In the genomic region with DNA sequence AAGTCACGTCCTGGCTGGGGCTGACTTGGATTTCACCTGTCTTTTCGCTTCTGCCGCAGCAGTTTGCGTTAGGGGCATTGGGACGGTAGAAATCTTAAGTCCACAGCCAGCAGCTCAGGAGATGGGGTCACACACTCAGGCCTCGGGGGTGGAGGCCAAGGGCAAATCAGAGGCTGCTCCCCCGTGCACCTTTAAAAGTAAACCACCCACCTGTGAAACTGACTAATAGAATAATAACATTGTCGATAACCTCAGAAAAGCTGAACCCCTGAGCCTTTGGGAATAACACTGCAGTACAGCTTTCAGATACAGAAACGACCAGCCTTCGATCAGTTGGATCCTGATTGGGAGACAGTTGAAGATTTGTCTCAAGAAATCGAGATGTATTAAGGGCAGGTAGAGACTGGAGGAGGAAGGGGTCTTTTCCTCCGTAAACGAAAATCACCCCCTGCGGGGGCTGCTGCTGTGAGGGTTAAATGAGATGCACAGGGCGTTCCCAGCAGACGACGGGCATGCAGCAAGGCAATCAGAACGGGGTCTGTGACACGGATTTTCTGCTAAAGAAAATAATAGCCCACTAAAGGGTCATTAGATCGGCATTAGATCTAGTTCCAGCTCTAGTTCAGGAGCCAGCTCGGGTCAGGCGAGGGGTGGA, we compare ENCODE assay signal across 12 cellular contexts. TPM values are rescaled to one million over a fixed set of nuclear protein-coding genes. Genes with fewer than 3 reads are reported as not detected.
A peak's percentile ranks its signal among the peaks of the same experiment; 100 is the strongest.
DNase-seq lines count a peak whose midpoint lies in the region; ATAC-seq and TF ChIP-seq lines count a peak whose summit lies in the region.
"Had no signal": no experiment of that assay in that cellular context is flagged by ENCODE, and none has a peak within 500 bp of the region (broad histone marks: within the 10 kb centered on the region; RNA-seq: fewer than 3 reads in every experiment).

No MANE protein-coding gene starts in this region.

- intact Hi-C loops in activated CD4-positive, alpha-beta T cell treated with anti-CD3 and anti-CD28 coated beads for 36 hours (cut with DNase I, micrococcal nuclease), result loop anchor here (1.0 kb wide), 3 partner anchors 14 to 265 kb away; no protein-coding TSS in a partner anchor

- no peaks in the 10 kb centered on the region for H3K79me2 ChIP-seq in neural cell (replicated peaks; ENCODE audit: insufficient read depth, low read length)

- peaks cover 14% of the 10 kb centered on the region for H3K36me3 Mint-ChIP-seq in activated CD4-positive, alpha-beta T cell treated with anti-CD3 and anti-CD28 coated beads for 36 hours (ENCODE audit: low read depth)
- H3K36me3 Mint-ChIP-seq in central memory CD8-positive, alpha-beta T cell (ENCODE audit: insufficient read depth), result peaks cover 13% of the 10 kb centered on the region

- no peak for TF ChIP-seq CTCF in neural cell (IDR thresholded peaks at IDR 0.05; ENCODE audit: poor library complexity, severe bottlenecking)

- no peaks in the 10 kb centered on the region for H3K9me2 ChIP-seq in neural cell (ENCODE audit: insufficient read depth, low read length)

- POLR2A ChIA-PET in activated CD4-positive, alpha-beta T cell treated with anti-CD3 and anti-CD28 coated beads for 36 hours (lab: Charles Lee), result no interaction called here

- TF ChIP-seq RAD21 in neural cell (conservative IDR thresholded peaks at IDR 0.05), result no peak

- ATAC-seq in activated CD4-positive, alpha-beta T cell treated with anti-CD3 and anti-CD28 coated beads for 36 hours, result no peak
- ATAC-seq in HG02642 (IDR thresholded peaks at IDR 0.05; ENCODE audit: poor library complexity, unreplicated experiment), result peak; percentile 10
- no peak for ATAC-seq in central memory CD8-positive, alpha-beta T cell (replicated peaks; ENCODE audit: extremely low read depth, poor library complexity, severe bottlenecking)
- no peak for ATAC-seq in GM19035 (IDR thresholded peaks at IDR 0.05; ENCODE audit: unreplicated experiment)
- no peak for ATAC-seq in GM21717 (IDR thresholded peaks at IDR 0.05; ENCODE audit: unreplicated experiment)
- no peak for ATAC-seq in GM18907 (IDR thresholded peaks at IDR 0.05; ENCODE audit: unreplicated experiment)

- TF ChIP-seq EP300 in neural cell (conservative IDR thresholded peaks at IDR 0.05; ENCODE audit: poor library complexity, severe bottlenecking), result no peak

- CTCF ChIA-PET in activated CD4-positive, alpha-beta T cell treated with anti-CD3 and anti-CD28 coated beads for 36 hours (lab: Charles Lee), result interaction anchor here (0.6 to 4.6 kb wide), 27 partner anchors 9 to 324 kb away, joined by 3 to 30 read pairs (median 4); no protein-coding TSS in a partner anchor

- no peaks in the 10 kb centered on the region for H3F3A ChIP-seq in neural cell (ENCODE audit: insufficient read depth, low read length, poor library complexity, severe bottlenecking)

- H3K4me1 Mint-ChIP-seq in activated CD4-positive, alpha-beta T cell treated with anti-CD3 and anti-CD28 coated beads for 36 hours, result peaks cover 10% of the 10 kb centered on the region
- peaks cover 10% of the 10 kb centered on the region for H3K4me1 Mint-ChIP-seq in central memory CD8-positive, alpha-beta T cell

- H3K27me3 Mint-ChIP-seq in activated CD4-positive, alpha-beta T cell treated with anti-CD3 and anti-CD28 coated beads for 36 hours, result no peaks in the 10 kb centered on the region
- no peaks in the 10 kb centered on the region for H3K27me3 Mint-ChIP-seq in central memory CD8-positive, alpha-beta T cell

- H3K9ac ChIP-seq in neural cell (ENCODE audit: low read length), result no peak overlapping the region

- H3K36me3 ChIP-seq in neural cell (ENCODE audit: insufficient read depth, low read length), result no peaks in the 10 kb centered on the region

- no peak overlapping the region for H3K4me2 ChIP-seq in neural cell (ENCODE audit: low read length)

- no peak overlapping the region for H3K4me3 ChIP-seq in neural cell (ENCODE audit: low read length)
- H3K4me3 ChIP-seq: left ventricle myocardium inferior had no signal

- H3K27ac ChIP-seq in neural cell (ENCODE audit: low read length), result no peak overlapping the region
- H3K27ac ChIP-seq: left ventricle myocardium inferior had no signal

- no peaks in the 10 kb centered on the region for H3K9me3 Mint-ChIP-seq in activated CD4-positive, alpha-beta T cell treated with anti-CD3 and anti-CD28 coated beads for 36 hours (ENCODE audit: low read depth)
- H3K9me3 Mint-ChIP-seq in central memory CD8-positive, alpha-beta T cell, result no peaks in the 10 kb centered on the region

- H4K20me1 ChIP-seq in neural cell (ENCODE audit: insufficient read depth), result no peaks in the 10 kb centered on the region

- H3K27me3 ChIP-seq in neural cell (ENCODE audit: insufficient read depth, low read depth, low read length), result no peaks in the 10 kb centered on the region

- no peak for DNase-seq in activated CD4-positive, alpha-beta T cell treated with anti-CD3 and anti-CD28 coated beads for 36 hours
- DNase-seq in activated CD4-positive, alpha-beta T cell treated with anti-CD3 and anti-CD28 coated beads for 4 hours, result no peak
- no peak for DNase-seq in central memory CD8-positive, alpha-beta T cell (ENCODE audit: low spot score in 2 of 2)
- DNase-seq: cortex of kidney, GF-D8, NCI-H187 treated with DMSO at 0.1 percent for 48 hours had no signal

- no peak overlapping the region for H2AFZ ChIP-seq in neural cell (ENCODE audit: low read depth, low read length)

- H3K4me3 Mint-ChIP-seq in activated CD4-positive, alpha-beta T cell treated with anti-CD3 and anti-CD28 coated beads for 36 hours, result no peak overlapping the region
- H3K4me3 Mint-ChIP-seq in central memory CD8-positive, alpha-beta T cell, result no peak overlapping the region

- peak overlapping the region; percentile 58 for H3K27ac Mint-ChIP-seq in activated CD4-positive, alpha-beta T cell treated with anti-CD3 and anti-CD28 coated beads for 36 hours
- H3K27ac Mint-ChIP-seq in central memory CD8-positive, alpha-beta T cell (ENCODE audit: low read depth), result peak overlapping the region; percentile 53

- no peaks in the 10 kb centered on the region for H3K9me3 ChIP-seq in neural cell (ENCODE audit: low read length)
- H3K9me3 ChIP-seq: left ventricle myocardium inferior had no signal

TF ChIP-seq in neural cell, 6 proteins besides CTCF, POLR2A, EP300 and RAD21:
- TF ChIP-seq EZH2 (IDR thresholded peaks at IDR 0.05; ENCODE audit: borderline replicate concordance, insufficient read depth, low read length, poor library complexity, severe bottlenecking), result no peak
- peak; percentile 37 for TF ChIP-seq SMC3 (conservative IDR thresholded peaks at IDR 0.05; ENCODE audit: poor library complexity)

RNA-seq across cellular contexts. Expression of a gene that starts 16.4 kb away (rescaled TPM):
- total RNA-seq in activated CD4-positive, alpha-beta T cell treated with anti-CD3 and anti-CD28 coated beads for 36 hours, result 100 to 1,000 TPM in 1 of 2 experiments, 10 to 100 TPM in 1; 96.0 to 104 TPM
- 0.37 TPM in 1 of 2 replicates, not detected in the other for polyA plus RNA-seq in neural cell
- 0.81 and 1.7 TPM in 2 replicates for polyA minus RNA-seq in neural cell
